1 cellular context compared by ENCODE assay signal in the genomic region with DNA sequence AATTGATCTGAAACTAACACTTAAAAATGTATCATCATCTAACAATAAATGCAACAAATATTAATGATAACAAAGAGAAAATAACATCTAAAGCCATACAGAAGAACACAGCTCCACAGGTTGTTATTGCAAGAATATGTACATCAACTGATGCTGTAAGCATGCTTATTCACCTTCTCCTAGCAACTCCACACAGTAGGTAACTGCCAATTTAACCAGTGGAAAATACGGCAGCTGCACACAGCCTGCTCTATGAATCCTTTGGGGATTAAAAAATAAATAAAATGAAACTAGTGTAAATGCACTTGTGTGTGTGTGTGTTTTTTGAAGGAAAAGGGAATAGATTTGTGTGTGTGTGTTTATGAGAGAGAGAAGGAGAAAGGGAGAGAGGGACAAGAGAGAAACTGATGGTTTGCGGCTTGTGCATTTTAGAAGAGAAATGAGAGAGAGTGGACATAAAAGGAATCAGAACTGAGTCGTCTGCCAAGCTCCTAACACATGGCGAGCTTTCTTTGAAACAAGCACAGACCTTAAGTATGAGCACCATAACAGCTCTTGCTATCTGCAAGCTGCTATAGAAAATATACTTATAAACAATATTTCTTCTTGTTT.
TF ChIP-seq lines count a peak whose summit lies in the region.

No MANE protein-coding gene starts in this region.

TF ChIP-seq in IMR-90, 13 proteins besides CTCF, POLR2A, EP300 and RAD21 (continued from another document):
- TF ChIP-seq MAFK (IDR thresholded peaks at IDR 0.05; ENCODE audit: low read depth, low read length) (no peak), FOS (IDR thresholded peaks at IDR 0.05; ENCODE audit: low read depth, low read length) (no peak), MXI1 (IDR thresholded peaks at IDR 0.05; ENCODE audit: borderline replicate concordance, low read depth, low read length) (no peak), BHLHE40 (IDR thresholded peaks at IDR 0.05; ENCODE audit: low read depth, low read length) (no peak), RFX5 (IDR thresholded peaks at IDR 0.05; ENCODE audit: low read depth, low read length) (no peak), CHD1 (IDR thresholded peaks at IDR 0.05; ENCODE audit: low read depth, low read length) (no peak)
- TF ChIP-seq, protein P1, sequence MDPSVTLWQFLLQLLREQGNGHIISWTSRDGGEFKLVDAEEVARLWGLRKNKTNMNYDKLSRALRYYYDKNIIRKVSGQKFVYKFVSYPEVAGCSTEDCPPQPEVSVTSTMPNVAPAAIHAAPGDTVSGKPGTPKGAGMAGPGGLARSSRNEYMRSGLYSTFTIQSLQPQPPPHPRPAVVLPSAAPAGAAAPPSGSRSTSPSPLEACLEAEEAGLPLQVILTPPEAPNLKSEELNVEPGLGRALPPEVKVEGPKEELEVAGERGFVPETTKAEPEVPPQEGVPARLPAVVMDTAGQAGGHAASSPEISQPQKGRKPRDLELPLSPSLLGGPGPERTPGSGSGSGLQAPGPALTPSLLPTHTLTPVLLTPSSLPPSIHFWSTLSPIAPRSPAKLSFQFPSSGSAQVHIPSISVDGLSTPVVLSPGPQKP (IDR thresholded peaks at IDR 0.05; ENCODE audit: borderline replicate concordance, low read depth, low read length) = no peak
